10 cellular contexts compared by ENCODE assay signal in the genomic region with DNA sequence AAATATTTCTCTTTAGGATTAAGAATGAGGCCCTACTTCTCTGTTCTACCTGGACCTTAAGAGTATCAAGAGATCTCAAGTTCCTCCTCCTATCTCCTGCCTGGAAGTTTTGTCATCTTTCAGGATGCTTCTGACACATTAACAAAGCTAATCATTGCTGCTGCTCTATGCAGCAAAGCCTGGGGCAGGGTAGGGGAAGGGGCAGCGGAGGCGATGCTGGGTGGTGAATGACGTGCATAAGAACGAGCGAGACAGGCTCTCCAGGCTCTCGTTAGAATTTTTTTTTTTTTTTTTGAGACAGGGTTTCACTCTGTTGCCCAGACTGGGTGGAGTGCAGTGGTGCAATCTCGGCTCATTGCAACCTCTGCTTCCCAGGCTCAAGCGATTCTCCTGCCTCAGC. TPM values are rescaled to one million over a fixed set of nuclear protein-coding genes. Genes with fewer than 3 reads are reported as not detected.
"Had no signal": no experiment of that assay in that cellular context is flagged by ENCODE, and none has a peak within 500 bp of the region (broad histone marks: within the 10 kb centered on the region; RNA-seq: fewer than 3 reads in every experiment).

No MANE protein-coding gene starts in this region.

- H3K4me2 ChIP-seq: GM23338 had no signal

- H3K4me1 ChIP-seq: HAP-1 had no signal

- ATAC-seq: GM23338, HCT116 had no signal

- DNase-seq: GM23248, GOT3, H7, H9, HCEC 1CT, HFFc6 had no signal

- H3K27ac ChIP-seq: GM23248 had no signal

- H3K4me3 ChIP-seq: GM23248, GM23338, HAP-1 had no signal

- H2AFZ ChIP-seq: GM23248, GM23338 had no signal

- H3K9me3 ChIP-seq: HAP-1 had no signal

- H3K9ac ChIP-seq: GM23248 had no signal

RNA-seq across cellular contexts. Expression of a gene that starts 37.8 kb away (rescaled TPM):
- total RNA-seq: GM23248, H4 had no signal
- polyA plus RNA-seq: GM23248 had no signal
